ENCODE assay signal across 28 cellular contexts in genomic region chr14:72664651-72665050, GRCh38.
A peak's percentile ranks its signal among the peaks of the same experiment; 100 is the strongest.
DNase-seq lines count a peak whose midpoint lies in the region; ATAC-seq and TF ChIP-seq lines count a peak whose summit lies in the region.
"Had no signal": no experiment of that assay in that cellular context is flagged by ENCODE, and none has a peak within 500 bp of the region (broad histone marks: within the 10 kb centered on the region; RNA-seq: fewer than 3 reads in every experiment).

No MANE protein-coding gene starts in this region.

- no peak overlapping the region for H3K4me3 Mint-ChIP-seq in glutamatergic neuron (ENCODE audit: unreplicated experiment)
- H3K4me3 Mint-ChIP-seq: activated T-cell treated with anti-CD3 and anti-CD28 coated beads, Interleukin-2, amount 50 U/mL, for 4 hours; CD14-positive monocyte; naive thymus-derived CD4-positive, alpha-beta T cell had no signal

- no peak for TF ChIP-seq RAD21 in HCT116 (IDR thresholded peaks at IDR 0.05; ENCODE audit: low read depth)

- DNase-seq in HCT116 (ENCODE audit: low read depth, low spot score) (no peak), choroid plexus epithelial cell (ENCODE audit: low read depth) (peak; percentile 37), osteoblast (ENCODE audit: insufficient read length, low spot score, missing footprints) (no peak), iPS-NIHi11 (ENCODE audit: low spot score) (no peak), glutamatergic neuron (no peak)
- DNase-seq: activated CD4-positive, alpha-beta T cell treated with anti-CD3 and anti-CD28 coated beads for 1 hour; activated CD8-positive, alpha-beta memory T cell treated with anti-CD3 and anti-CD28 coated beads for 24 hours; activated naive CD4-positive, alpha-beta T cell treated with Interleukin-2 at 50 U/mL for 16 hours; activated T-cell treated with anti-CD3 and anti-CD28 coated beads, Interleukin-2, amount 50 U/mL, for 4 hours; cortex of kidney; heart left ventricle; left colon; naive thymus-derived CD4-positive, alpha-beta T cell; NCI-H1417 treated with DMSO at 0.1 percent for 48 hours; NCI-H446; nucleus accumbens; OCI-M1; SHP77 treated with DMSO at 0.1 percent for 48 hours; stimulated activated CD4-positive, alpha-beta T cell treated with anti-CD3 and anti-CD28 coated beads, Interleukin-12 subunit alpha, Interleukin-12 subunit beta, amount 100 ng/mL, for 4 hours; stimulated activated CD4-positive, alpha-beta T cell treated with anti-CD3 and anti-CD28 coated beads, Interleukin-4, amount 100 ng/mL, for 24 hours; stimulated activated naive CD4-positive, alpha-beta T cell; uterus had no signal

- BruUV-seq in HCT116 (replicated peaks; lab: Mats Ljungman, UMichigan), result no TSS peak

- H3K4me1 ChIP-seq in ACC112 (ENCODE audit: control insufficient read depth, insufficient read depth, low read length, unreplicated experiment), result peaks cover 42% of the 10 kb centered on the region
- H3K4me1 ChIP-seq in HCT116 (ENCODE audit: control insufficient read depth in 1 of 2, insufficient read depth in 2 of 2, low read length in 2 of 2), result peaks cover 8 to 26% of the 10 kb centered on the region in 2 experiments; a peak in 3 of 4 replicates
- peaks cover 33% of the 10 kb centered on the region for H3K4me1 ChIP-seq in osteoblast (ENCODE audit: insufficient read depth, low read length)
- H3K4me1 ChIP-seq: adrenal gland, uterus had no signal

- H3K9me2 ChIP-seq in HCT116 (ENCODE audit: insufficient read depth), result no peaks in the 10 kb centered on the region

- TF ChIP-seq CTCF in HCT116 (IDR thresholded peaks at IDR 0.05 in 2 of 3, conservative IDR thresholded peaks at IDR 0.05 in 1 of 3; ENCODE audit: borderline replicate concordance in 1 of 3, insufficient read depth in 1 of 3, low read depth in 2 of 3, low read length in 2 of 3) (no peak), choroid plexus epithelial cell (conservative IDR thresholded peaks at IDR 0.05; ENCODE audit: low read depth, low read length) (no peak), osteoblast (IDR thresholded peaks at IDR 0.05; ENCODE audit: extremely low read depth, low read depth, low read length) (no peak), glutamatergic neuron (IDR thresholded peaks at IDR 0.05; ENCODE audit: partially characterized antibody, unreplicated experiment) (no peak)

- TF ChIP-seq POLR2A in HCT116 (IDR thresholded peaks at IDR 0.05; ENCODE audit: borderline replicate concordance, extremely low read depth, insufficient read depth, insufficient read length), result no peak

- H3K36me3 ChIP-seq in ACC112 (ENCODE audit: insufficient read depth, low read length), result no peaks in the 10 kb centered on the region
- H3K36me3 ChIP-seq in HCT116 (ENCODE audit: control insufficient read depth in 1 of 2, insufficient read depth in 2 of 2, low read length in 2 of 2), result no peaks in the 10 kb centered on the region
- no peaks in the 10 kb centered on the region for H3K36me3 ChIP-seq in osteoblast (ENCODE audit: insufficient read depth, low read length)
- H3K36me3 ChIP-seq: adrenal gland, uterus had no signal

- no peak overlapping the region for H3K27ac Mint-ChIP-seq in glutamatergic neuron (ENCODE audit: unreplicated experiment)
- H3K27ac Mint-ChIP-seq: CD14-positive monocyte had no signal

- intact Hi-C loops in HCT116 (cut with micrococcal nuclease), result no loop called here

- RAD21 ChIA-PET in HCT116 (lab: Charles Lee; ENCODE audit: low non-redundant PET in 1 of 2, low total read pairs in 2 of 2, uncharacterized antibody in 2 of 2, unreplicated experiment in 2 of 2), result no interaction called here

- no peak overlapping the region for H3K9ac ChIP-seq in HCT116 (ENCODE audit: low read length)

- H3K9me3 ChIP-seq in HCT116 (ENCODE audit: control insufficient read depth in 1 of 2, insufficient read depth in 1 of 2, low read depth in 1 of 2, low read length in 2 of 2) (no peaks in the 10 kb centered on the region), osteoblast (ENCODE audit: low read depth, low read length) (no peaks in the 10 kb centered on the region)
- H3K9me3 ChIP-seq: adrenal gland, heart left ventricle, right atrium auricular region, uterus had no signal

- no peaks in the 10 kb centered on the region for H3K36me3 Mint-ChIP-seq in glutamatergic neuron (ENCODE audit: unreplicated experiment)
- H3K36me3 Mint-ChIP-seq: CD14-positive monocyte had no signal

- H2AFZ ChIP-seq in ACC112 (ENCODE audit: low read length, unreplicated experiment) (peak overlapping the region; percentile 73), HCT116 (ENCODE audit: low read depth, low read length, poor library complexity, severe bottlenecking) (no peak overlapping the region), osteoblast (ENCODE audit: low read length) (no peak overlapping the region)

- POLR2A ChIA-PET in HCT116 (lab: Charles Lee), result no interaction called here

- ATAC-seq in HCT116 (no peak), GM18909 (IDR thresholded peaks at IDR 0.05; ENCODE audit: poor library complexity, unreplicated experiment) (no peak), HG03097 (IDR thresholded peaks at IDR 0.05; ENCODE audit: low FRiP score, unreplicated experiment) (no peak)
- ATAC-seq: left colon; naive thymus-derived CD4-positive, alpha-beta T cell had no signal

- no peaks in the 10 kb centered on the region for H3K4me1 Mint-ChIP-seq in glutamatergic neuron (ENCODE audit: low read depth, unreplicated experiment)
- H3K4me1 Mint-ChIP-seq: CD14-positive monocyte had no signal

- no peaks in the 10 kb centered on the region for H3K79me2 ChIP-seq in ACC112 (ENCODE audit: control insufficient read depth, insufficient read depth, low read length, unreplicated experiment)
- no peaks in the 10 kb centered on the region for H3K79me2 ChIP-seq in HCT116 (ENCODE audit: insufficient read depth, low read length)
- H3K79me2 ChIP-seq in osteoblast (ENCODE audit: insufficient read depth, low read length), result no peaks in the 10 kb centered on the region

- CTCF ChIA-PET in HCT116 (lab: Charles Lee), result no interaction called here

- H3K27me3 ChIP-seq in ACC112 (ENCODE audit: insufficient read depth, low read length), result no peaks in the 10 kb centered on the region
- H3K27me3 ChIP-seq in HCT116 (ENCODE audit: insufficient read depth, low read length), result no peaks in the 10 kb centered on the region
- H3K27me3 ChIP-seq in osteoblast (ENCODE audit: insufficient read depth, low read length), result no peaks in the 10 kb centered on the region
- H3K27me3 ChIP-seq: adrenal gland, heart left ventricle, right atrium auricular region, uterus had no signal

- peaks cover 4% of the 10 kb centered on the region for H3K27me3 Mint-ChIP-seq in glutamatergic neuron (ENCODE audit: unreplicated experiment)

- H4K20me1 ChIP-seq in HCT116 (ENCODE audit: insufficient read depth), result no peaks in the 10 kb centered on the region
- H4K20me1 ChIP-seq in osteoblast (ENCODE audit: insufficient read depth, low read length), result no peaks in the 10 kb centered on the region

- H3K4me3 ChIP-seq in ACC112 (ENCODE audit: low read depth, low read length) (peak overlapping the region; percentile 14; the same call in 1 of the 2 replicates), HCT116 (replicated peaks in 1 of 2; ENCODE audit: low read depth in 1 of 2, low read length in 2 of 2) (no peak overlapping the region), choroid plexus epithelial cell (ENCODE audit: low read depth, low read length) (no peak overlapping the region), osteoblast (ENCODE audit: insufficient read depth, low read length) (no peak overlapping the region)
- H3K4me3 ChIP-seq: adrenal gland, heart left ventricle, right atrium auricular region, uterus had no signal

- H3K27ac ChIP-seq in ACC112 (ENCODE audit: low read depth, low read length) (peak overlapping the region; percentile 90), HCT116 (ENCODE audit: low read depth, low read length) (no peak overlapping the region), osteoblast (ENCODE audit: low read depth, low read length) (peak overlapping the region; percentile 87)
- H3K27ac ChIP-seq: right atrium auricular region, uterus had no signal

- no peaks in the 10 kb centered on the region for H3K9me3 Mint-ChIP-seq in glutamatergic neuron (ENCODE audit: unreplicated experiment)
- H3K9me3 Mint-ChIP-seq: activated T-cell treated with anti-CD3 and anti-CD28 coated beads, Interleukin-2, amount 50 U/mL, for 4 hours had no signal

- peak overlapping the region; percentile 55; the same call in 1 of the 2 replicates for H3K4me2 ChIP-seq in HCT116 (ENCODE audit: low read length)
- H3K4me2 ChIP-seq in osteoblast (ENCODE audit: insufficient read depth, low read length), result peak overlapping the region; percentile 8

TF ChIP-seq in HCT116, 20 proteins besides CTCF, POLR2A, EP300 and RAD21:
- TF ChIP-seq ZBTB33 (IDR thresholded peaks at IDR 0.05; ENCODE audit: extremely low read depth, insufficient replicate concordance, low read length) (no peak), SP1 (IDR thresholded peaks at IDR 0.05; ENCODE audit: low read depth) (no peak), POLR2AphosphoS5 (IDR thresholded peaks at IDR 0.05; ENCODE audit: low read depth, low read length) (no peak), SRF (IDR thresholded peaks at IDR 0.05; ENCODE audit: low read depth) (no peak), EZH2 (IDR thresholded peaks at IDR 0.05) (no peak), MAX (IDR thresholded peaks at IDR 0.05) (no peak)
TF ChIP-seq in HCT116: peak in this region for 0.
